In genomic region chr6:147821266-147821665, GRCh38 we compare ENCODE assay signal across 17 cellular contexts.
DNase-seq lines count a peak whose midpoint lies in the region; ATAC-seq and TF ChIP-seq lines count a peak whose summit lies in the region.
"Had no signal": no experiment of that assay in that cellular context is flagged by ENCODE, and none has a peak within 500 bp of the region (broad histone marks: within the 10 kb centered on the region; RNA-seq: fewer than 3 reads in every experiment).

No MANE protein-coding gene starts in this region.

- peak overlapping the region; percentile 63 for H3K4me3 Mint-ChIP-seq in neural crest cell
- H3K4me3 Mint-ChIP-seq: H9 had no signal

- no peaks in the 10 kb centered on the region for H3K9me3 ChIP-seq in tibial nerve
- H3K9me3 ChIP-seq: Caco-2 had no signal

- H3K4me1 Mint-ChIP-seq in neural crest cell, result peaks cover 23% of the 10 kb centered on the region

- no peak for TF ChIP-seq EP300 in tibial nerve (IDR thresholded peaks at IDR 0.05)

- H3K4me1 ChIP-seq in tibial nerve, result no peaks in the 10 kb centered on the region
- H3K4me1 ChIP-seq: Caco-2 had no signal

- in situ Hi-C loops in astrocyte of the spinal cord (cut with HindIII; ENCODE audit: low sequenced_read_pairs), result no loop called here

- no peaks in the 10 kb centered on the region for H3K36me3 ChIP-seq in tibial nerve

- 71 to 77% methylated on average over 10 of the region's 10 CpGs for WGBS in tibial nerve, 2 donors

- no peak for TF ChIP-seq POLR2A in tibial nerve (IDR thresholded peaks at IDR 0.05)

- H3K9me3 Mint-ChIP-seq in neural crest cell, result no peaks in the 10 kb centered on the region
- H3K9me3 Mint-ChIP-seq: H9 had no signal

- TF ChIP-seq CTCF in astrocyte of the spinal cord (IDR thresholded peaks at IDR 0.05; ENCODE audit: low read depth, low read length) (no peak), neural crest cell (conservative IDR thresholded peaks at IDR 0.05) (no peak), tibial nerve (IDR thresholded peaks at IDR 0.05) (no peak)

- no peak overlapping the region for H3K4me3 ChIP-seq in astrocyte of the spinal cord (ENCODE audit: low read depth, low read length)
- H3K4me3 ChIP-seq in tibial nerve, result no peak overlapping the region

- H3K27ac ChIP-seq in tibial nerve, result no peak overlapping the region

- no peaks in the 10 kb centered on the region for H3K36me3 Mint-ChIP-seq in neural crest cell (ENCODE audit: low read depth)

- H3K27me3 ChIP-seq in tibial nerve, result no peaks in the 10 kb centered on the region

- H3K27me3 Mint-ChIP-seq in neural crest cell (ENCODE audit: low read depth), result peaks cover 55% of the 10 kb centered on the region

- DNase-seq in NCI-H146 treated with DMSO at 0.1 percent for 48 hours (lab: John Stamatoyannopoulos, UW; ENCODE audit: unreplicated experiment) (peak; percentile 87), astrocyte of the spinal cord (ENCODE audit: low read depth, low spot score) (peak; percentile 2), neural crest cell (ENCODE audit: low read depth, low spot score) (no peak), cerebellar nuclear complex (lab: John Stamatoyannopoulos, UW) (no peak), RKO (ENCODE audit: low spot score) (no peak), tibial nerve (ENCODE audit: low spot score in 2 of 2) (no peak)
- DNase-seq: AML-193, Caco-2, H9, IMR-90, Karpas-422, MM.1S, NCI-H2171 treated with DMSO at 0.1 percent for 48 hours, NCI-H510A treated with DMSO at 0.1 percent for 48 hours had no signal

- H3K27ac Mint-ChIP-seq in neural crest cell (ENCODE audit: unreplicated experiment), result no peak overlapping the region

- ATAC-seq in HG03159 (IDR thresholded peaks at IDR 0.05; ENCODE audit: unreplicated experiment), result no peak
- ATAC-seq: Panc1, Right ventricle myocardium inferior had no signal

Comparison
In these comparisons a context has a peak if more than half of its experiments do, and no peak if none do; other contexts are left out.
1. DNase-seq: peak in NCI-H146 treated with DMSO at 0.1 percent for 48 hours (single experiment) and astrocyte of the spinal cord (single experiment); none in neural crest cell (single experiment), cerebellar nuclear complex (0 of 2), RKO (single experiment) and tibial nerve (0 of 2).